In the genomic region with DNA sequence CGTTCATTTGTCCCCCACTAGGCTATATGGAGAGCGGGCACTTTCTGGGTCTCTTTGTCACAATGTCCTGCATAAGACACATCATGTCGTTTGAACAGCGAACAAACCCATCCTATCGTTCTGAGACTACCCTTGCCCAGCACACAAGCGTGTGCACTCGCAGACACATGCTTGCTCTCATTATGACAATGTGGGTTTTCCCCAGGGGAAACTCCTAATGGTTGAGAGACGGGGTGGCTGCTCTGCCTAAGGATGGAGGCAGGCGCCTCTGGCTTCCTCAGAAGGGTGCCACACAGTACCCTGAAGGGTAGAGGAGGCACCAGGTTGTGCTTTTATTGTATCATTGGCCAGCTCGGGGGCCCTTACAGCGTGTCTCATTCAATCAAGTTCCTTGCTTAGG, we compare ENCODE assay signal across 16 cellular contexts. TPM values are rescaled to one million over a fixed set of nuclear protein-coding genes. Genes with fewer than 3 reads are reported as not detected.
A peak's percentile ranks its signal among the peaks of the same experiment; 100 is the strongest.
DNase-seq lines count a peak whose midpoint lies in the region; ATAC-seq lines count a peak whose summit lies in the region.
"Had no signal": no experiment of that assay in that cellular context is flagged by ENCODE, and none has a peak within 500 bp of the region (broad histone marks: within the 10 kb centered on the region; RNA-seq: fewer than 3 reads in every experiment).

No MANE protein-coding gene starts in this region.

- no peak overlapping the region for H3K27ac Mint-ChIP-seq in activated naive CD8-positive, alpha-beta T cell treated with anti-CD3 and anti-CD28 coated beads, Interleukin-2, amount 50 U/mL, for 24 hours
- no peak overlapping the region for H3K27ac Mint-ChIP-seq in activated naive CD8-positive, alpha-beta T cell treated with anti-CD3 and anti-CD28 coated beads for 36 hours

- peak; percentile 74 for ATAC-seq in activated naive CD8-positive, alpha-beta T cell treated with anti-CD3 and anti-CD28 coated beads, Interleukin-2, amount 50 U/mL, for 24 hours
- ATAC-seq in GM21447 (IDR thresholded peaks at IDR 0.05; ENCODE audit: unreplicated experiment) (peak; percentile 75), HG03378 (IDR thresholded peaks at IDR 0.05; ENCODE audit: unreplicated experiment) (peak; percentile 93)
- ATAC-seq in stimulated activated naive CD8-positive, alpha-beta T cell treated with anti-CD3 and anti-CD28 coated beads, Interleukin-15, Interleukin-2, amounts not matched to agents 100 U/mL and 50 U/mL, for 24 hours = peak; percentile 71
- ATAC-seq: left lung, SK-N-SH treated with all-trans-retinoic acid at 6 μM for 48 hours had no signal

- peaks cover 2% of the 10 kb centered on the region for H3K27me3 Mint-ChIP-seq in activated naive CD8-positive, alpha-beta T cell treated with anti-CD3 and anti-CD28 coated beads, Interleukin-2, amount 50 U/mL, for 24 hours
- peaks cover 9% of the 10 kb centered on the region for H3K27me3 Mint-ChIP-seq in activated naive CD8-positive, alpha-beta T cell treated with anti-CD3 and anti-CD28 coated beads for 36 hours

- H3K4me1 Mint-ChIP-seq in activated naive CD8-positive, alpha-beta T cell treated with anti-CD3 and anti-CD28 coated beads, Interleukin-2, amount 50 U/mL, for 24 hours = peaks cover 8% of the 10 kb centered on the region
- H3K4me1 Mint-ChIP-seq in activated naive CD8-positive, alpha-beta T cell treated with anti-CD3 and anti-CD28 coated beads for 36 hours = peaks cover 2% of the 10 kb centered on the region

- H3K4me3 Mint-ChIP-seq in activated naive CD8-positive, alpha-beta T cell treated with anti-CD3 and anti-CD28 coated beads, Interleukin-2, amount 50 U/mL, for 24 hours = no peak overlapping the region
- H3K4me3 Mint-ChIP-seq in activated naive CD8-positive, alpha-beta T cell treated with anti-CD3 and anti-CD28 coated beads for 36 hours = no peak overlapping the region

- no peak for DNase-seq in activated naive CD8-positive, alpha-beta T cell treated with anti-CD3 and anti-CD28 coated beads, Interleukin-2, amount 50 U/mL, for 24 hours
- DNase-seq in activated naive CD8-positive, alpha-beta T cell treated with anti-CD3 and anti-CD28 coated beads for 36 hours = no peak
- DNase-seq in stimulated activated naive CD8-positive, alpha-beta T cell treated with anti-CD3 and anti-CD28 coated beads, Interleukin-15, Interleukin-2, amounts not matched to agents 100 U/mL and 50 U/mL, for 24 hours = peak; percentile 6
- DNase-seq in NCI-H226 (no peak), DMS79 (lab: John Stamatoyannopoulos, UW) (no peak), OCI-M2 (lab: John Stamatoyannopoulos, UW; ENCODE audit: unreplicated experiment) (no peak)
- DNase-seq: activated CD4-positive, alpha-beta T cell treated with anti-CD3 and anti-CD28 coated beads, Interleukin-2, amount 50 U/mL, for 1 hour; amniotic stem cell; effector CD8-positive, alpha-beta T cell; left lung; NCI-H1092; NCI-H69; occipital lobe had no signal

- H3K36me3 Mint-ChIP-seq in activated naive CD8-positive, alpha-beta T cell treated with anti-CD3 and anti-CD28 coated beads, Interleukin-2, amount 50 U/mL, for 24 hours (ENCODE audit: low read depth) = no peaks in the 10 kb centered on the region
- H3K36me3 Mint-ChIP-seq in activated naive CD8-positive, alpha-beta T cell treated with anti-CD3 and anti-CD28 coated beads for 36 hours = no peaks in the 10 kb centered on the region

- peaks cover 9% of the 10 kb centered on the region for H3K9me3 Mint-ChIP-seq in activated naive CD8-positive, alpha-beta T cell treated with anti-CD3 and anti-CD28 coated beads, Interleukin-2, amount 50 U/mL, for 24 hours
- H3K9me3 Mint-ChIP-seq in activated naive CD8-positive, alpha-beta T cell treated with anti-CD3 and anti-CD28 coated beads for 36 hours = peaks cover 4% of the 10 kb centered on the region

RNA-seq across cellular contexts. Expression of a gene that starts 51.0 kb away (rescaled TPM):
- total RNA-seq in activated naive CD8-positive, alpha-beta T cell treated with anti-CD3 and anti-CD28 coated beads for 36 hours = not detected
